ENCODE assay signal across 6 cellular contexts in the genomic region with DNA sequence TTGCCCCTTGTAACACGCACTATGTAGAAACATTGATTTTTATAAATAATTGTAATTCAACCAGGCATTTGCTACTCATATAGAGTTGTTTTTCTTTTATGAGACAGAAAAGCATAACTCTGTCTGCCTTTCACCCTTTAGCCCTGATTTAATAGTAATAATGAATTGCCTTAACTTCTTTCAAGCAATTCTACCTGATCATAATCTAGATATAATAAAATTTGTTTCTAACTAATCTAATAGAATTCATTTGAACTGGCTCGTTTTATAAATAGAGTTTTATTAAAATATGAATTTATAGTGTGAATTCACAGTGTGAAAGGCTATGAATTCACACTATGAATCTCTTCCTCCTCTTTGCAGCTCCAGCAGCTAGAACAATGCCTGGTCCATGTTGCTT.
"Had no signal": no experiment of that assay in that cellular context is flagged by ENCODE, and none has a peak within 500 bp of the region (broad histone marks: within the 10 kb centered on the region; RNA-seq: fewer than 3 reads in every experiment).

No MANE protein-coding gene starts in this region.

- DNase-seq: IMR-90, KBM-7, KG1 had no signal

- H3K27ac ChIP-seq: HL-60 had no signal

- ATAC-seq: HepG2, K562 had no signal

- H3K4me3 ChIP-seq: K562 had no signal
